In genomic region chr1:162222019-162222418, GRCh38 we compare ENCODE assay signal across 27 cellular contexts.
"Had no signal": no experiment of that assay in that cellular context is flagged by ENCODE, and none has a peak within 500 bp of the region (broad histone marks: within the 10 kb centered on the region; RNA-seq: fewer than 3 reads in every experiment).

No MANE protein-coding gene starts in this region.

- H3K9me3 ChIP-seq: ascending aorta, body of pancreas had no signal

- H3K4me3 Mint-ChIP-seq: activated B cell treated with CpG ODN at 0.5 μM for 24 hours; activated CD4-positive, alpha-beta T cell treated with anti-CD3 and anti-CD28 coated beads, Interleukin-2, amount 10 ng/mL, durations not matched to agents 24 days and 14 days; activated CD8-positive, alpha-beta memory T cell treated with anti-CD3 and anti-CD28 coated beads, Interleukin-2, amount 10 ng/mL, durations not matched to agents 7 days and 5 days; activated naive CD8-positive, alpha-beta T cell treated with anti-CD3 and anti-CD28 coated beads, Interleukin-2, amount 50 U/mL, for 24 hours; activated T-cell treated with anti-CD3 and anti-CD28 coated beads, Interleukin-2, amount 50 U/mL, for 24 hours; activated T-helper 1 cell treated with anti-CD3 and anti-CD28 coated beads, Interleukin-12 subunit alpha, Interleukin-12 subunit beta, Interleukin-2, Interleukin-4 antibody, amounts not matched to agents 30 ng/mL and 10 ng/mL and 1 ng/mL, durations not matched to agents 14 hours and 24 hours and 36 hours; T-helper 17 cell had no signal

- H3K27ac Mint-ChIP-seq: activated B cell treated with CpG ODN at 0.5 μM for 24 hours; activated CD4-positive, alpha-beta T cell treated with anti-CD3 and anti-CD28 coated beads, Interleukin-2, amount 10 ng/mL, durations not matched to agents 24 days and 14 days; activated CD8-positive, alpha-beta memory T cell treated with anti-CD3 and anti-CD28 coated beads, Interleukin-2, amount 10 ng/mL, durations not matched to agents 7 days and 5 days; activated naive CD4-positive, alpha-beta T cell treated with anti-CD3 and anti-CD28 coated beads, Interleukin-2, amount 50 U/mL, for 72 hours; activated naive CD8-positive, alpha-beta T cell treated with anti-CD3 and anti-CD28 coated beads, Interleukin-2, amount 50 U/mL, for 24 hours; activated T-cell treated with anti-CD3 and anti-CD28 coated beads, Interleukin-2, amount 50 U/mL, for 24 hours; activated T-helper 1 cell treated with anti-CD3 and anti-CD28 coated beads, Interleukin-12 subunit alpha, Interleukin-12 subunit beta, Interleukin-2, Interleukin-4 antibody, amounts not matched to agents 30 ng/mL and 10 ng/mL and 1 ng/mL, durations not matched to agents 14 hours and 24 hours and 36 hours; T-helper 17 cell had no signal

- H3K36me3 ChIP-seq: ascending aorta had no signal

- H3K9me3 Mint-ChIP-seq: activated B cell treated with CpG ODN at 0.5 μM for 24 hours; activated CD4-positive, alpha-beta T cell treated with anti-CD3 and anti-CD28 coated beads, Interleukin-2, amount 10 ng/mL, durations not matched to agents 24 days and 14 days; activated naive CD4-positive, alpha-beta T cell treated with anti-CD3 and anti-CD28 coated beads, Interleukin-2, amount 50 U/mL, for 72 hours; activated naive CD8-positive, alpha-beta T cell treated with anti-CD3 and anti-CD28 coated beads, Interleukin-2, amount 50 U/mL, for 24 hours; activated T-cell treated with anti-CD3 and anti-CD28 coated beads, Interleukin-2, amount 50 U/mL, for 24 hours; activated T-helper 1 cell treated with anti-CD3 and anti-CD28 coated beads, Interleukin-12 subunit alpha, Interleukin-12 subunit beta, Interleukin-2, Interleukin-4 antibody, amounts not matched to agents 30 ng/mL and 10 ng/mL and 1 ng/mL, durations not matched to agents 14 hours and 24 hours and 36 hours had no signal

- H3K4me1 ChIP-seq: body of pancreas had no signal

- H3K4me3 ChIP-seq: ascending aorta, body of pancreas had no signal

- ATAC-seq: activated CD8-positive, alpha-beta memory T cell treated with anti-CD3 and anti-CD28 coated beads, Interleukin-2, amount 10 ng/mL, durations not matched to agents 7 days and 5 days; activated naive CD4-positive, alpha-beta T cell treated with anti-CD3 and anti-CD28 coated beads, Interleukin-2, amount 50 U/mL, for 72 hours; activated naive CD8-positive, alpha-beta T cell treated with anti-CD3 and anti-CD28 coated beads, Interleukin-2, amount 50 U/mL, for 24 hours; body of pancreas; T-helper 17 cell had no signal

- H3K36me3 Mint-ChIP-seq: activated CD8-positive, alpha-beta memory T cell treated with anti-CD3 and anti-CD28 coated beads, Interleukin-2, amount 10 ng/mL, durations not matched to agents 7 days and 5 days; activated naive CD4-positive, alpha-beta T cell treated with anti-CD3 and anti-CD28 coated beads, Interleukin-2, amount 50 U/mL, for 72 hours had no signal

- H3K4me1 Mint-ChIP-seq: activated B cell treated with CpG ODN at 0.5 μM for 24 hours; activated CD4-positive, alpha-beta T cell treated with anti-CD3 and anti-CD28 coated beads, Interleukin-2, amount 10 ng/mL, durations not matched to agents 24 days and 14 days; activated CD8-positive, alpha-beta memory T cell treated with anti-CD3 and anti-CD28 coated beads, Interleukin-2, amount 10 ng/mL, durations not matched to agents 7 days and 5 days; activated naive CD8-positive, alpha-beta T cell treated with anti-CD3 and anti-CD28 coated beads, Interleukin-2, amount 50 U/mL, for 24 hours; T-helper 17 cell had no signal

- DNase-seq: activated B cell treated with CpG ODN at 0.5 μM for 24 hours; activated CD4-positive, alpha-beta T cell treated with anti-CD3 and anti-CD28 coated beads for 1 hour; activated CD4-positive, alpha-beta T cell treated with anti-CD3 and anti-CD28 coated beads, Interleukin-2, amount 10 ng/mL, durations not matched to agents 24 days and 14 days; activated CD4-positive, alpha-beta T cell treated with anti-CD3 and anti-CD28 coated beads, Interleukin-2, amount 50 U/mL, for 48 hours; activated CD8-positive, alpha-beta memory T cell treated with anti-CD3 and anti-CD28 coated beads, Interleukin-2, amount 10 ng/mL, durations not matched to agents 7 days and 5 days; activated effector memory CD4-positive, alpha-beta T cell treated with Interleukin-2 at 50 U/mL for 16 hours; activated naive CD4-positive, alpha-beta T cell treated with Interleukin-2 at 50 U/mL for 16 hours; activated naive CD8-positive, alpha-beta T cell treated with anti-CD3 and anti-CD28 coated beads, Interleukin-2, amount 50 U/mL, for 24 hours; activated T-cell treated with anti-CD3 and anti-CD28 coated beads, Interleukin-2, amount 50 U/mL, for 24 hours; amniotic stem cell; body of pancreas; central memory CD4-positive, alpha-beta T cell; Karpas-422; MM.1S; NCI-H1105 treated with DMSO at 0.1 percent for 48 hours; NCI-H1436 treated with DMSO at 0.1 percent for 48 hours; NCI-H187; NCI-H2081 treated with DMSO at 0.1 percent for 48 hours; NCI-H226; NCI-H526 treated with DMSO at 0.1 percent for 48 hours; NK-92 treated with Interleukin-12 subunit alpha and Interleukin-12 subunit beta, amount 100 ng/mL, for 24 hours; SHP77 treated with DMSO at 0.1 percent for 48 hours; T-helper 17 cell; T-helper 9 cell had no signal

- H3K27ac ChIP-seq: ascending aorta, body of pancreas had no signal

- H3K27me3 ChIP-seq: ascending aorta, body of pancreas had no signal
